ENCODE assay signal across 8 cellular contexts in the genomic region with DNA sequence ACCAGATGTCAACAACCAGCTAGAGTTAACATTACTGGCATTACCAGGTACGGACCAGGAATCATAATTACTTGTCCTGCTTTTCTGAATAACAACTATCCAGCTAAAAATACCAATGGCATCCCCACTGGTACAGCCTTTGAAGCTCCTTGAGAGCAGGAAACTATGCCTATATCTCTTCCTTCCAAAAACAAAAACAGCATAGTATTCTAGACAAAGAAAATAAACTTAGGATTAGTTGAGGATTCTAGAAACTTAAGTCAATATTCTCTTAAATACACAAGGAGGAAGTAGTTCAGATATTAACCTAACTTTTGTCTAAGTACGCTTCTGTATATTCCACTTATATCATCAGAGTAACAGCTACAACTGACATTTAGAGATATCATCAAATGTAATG. TPM values are rescaled to one million over a fixed set of nuclear protein-coding genes. Genes with fewer than 3 reads are reported as not detected.
DNase-seq lines count a peak whose midpoint lies in the region; ATAC-seq, FAIRE-seq and TF ChIP-seq lines count a peak whose summit lies in the region.

No MANE protein-coding gene starts in this region.

- BruUV-seq in PC-9 (replicated peaks; lab: Mats Ljungman, UMichigan): no TSS peak

- no peak overlapping the region for H2BK5ac ChIP-seq in H1 (ENCODE audit: low read depth, low read length)

- H2BK20ac ChIP-seq in H1 (ENCODE audit: low read length): no peak overlapping the region

- no peak for TF ChIP-seq CTCF in GM12864 (IDR thresholded peaks at IDR 0.05; ENCODE audit: low read depth, low read length, missing control alignments)
- no peak for TF ChIP-seq CTCF in PC-9 (conservative IDR thresholded peaks at IDR 0.05)
- TF ChIP-seq CTCF in H1 (IDR thresholded peaks at IDR 0.05; ENCODE audit: control extremely low read depth in 1 of 3, insufficient read depth in 1 of 3, low read depth in 1 of 3, low read length in 3 of 3): no peak
- TF ChIP-seq CTCF in parathyroid adenoma (IDR thresholded peaks at IDR 0.05): no peak

- H3K4ac ChIP-seq in H1 (replicated peaks; ENCODE audit: insufficient read length, low read depth, low read length): no peak overlapping the region

- peaks cover 53% of the 10 kb centered on the region; the same call in 1 of the 2 replicates for H3F3A ChIP-seq in PC-9 (ENCODE audit: insufficient read depth, low read depth)

- peaks cover 95% of the 10 kb centered on the region for H3K79me2 ChIP-seq in PC-9 (ENCODE audit: low read depth)
- H3K79me2 ChIP-seq in H1 (ENCODE audit: control insufficient read depth in 1 of 2, insufficient read depth in 2 of 2, low read length in 2 of 2): peaks cover 57 to 96% of the 10 kb centered on the region in 2 experiments
- peaks cover 29% of the 10 kb centered on the region for H3K79me2 ChIP-seq in parathyroid adenoma

- H2BK12ac ChIP-seq in H1 (ENCODE audit: low read depth, low read length): no peak overlapping the region

- CTCF ChIA-PET in PC-9 (lab: Charles Lee): interaction anchor here (0.8 kb wide), 1 partner anchor 139 kb away, joined by 4 read pairs; no protein-coding TSS in a partner anchor
- CTCF ChIA-PET in H1 (lab: Charles Lee; ENCODE audit: partially characterized antibody): interaction anchor here (3.5 kb wide), 1 partner anchor 139 kb away, joined by 20 read pairs; no protein-coding TSS in a partner anchor

- FAIRE-seq in H1 (lab: Jason Lieb, UNC): no peak

- ATAC-seq in GM19452 (IDR thresholded peaks at IDR 0.05; ENCODE audit: unreplicated experiment) (no peak), GM18511 (IDR thresholded peaks at IDR 0.05; ENCODE audit: unreplicated experiment) (no peak)

- no peak overlapping the region for H4K5ac ChIP-seq in H1 (ENCODE audit: insufficient read length, low read depth, low read length)

- DNase-seq in GM12864 (ENCODE audit: low read depth) (no peak), PC-9 (no peak), H1 (ENCODE audit: low read depth in 1 of 2, low spot score in 2 of 2) (no peak), NCI-H1417 treated with DMSO at 0.1 percent for 48 hours (lab: John Stamatoyannopoulos, UW) (no peak), KG1 (lab: John Stamatoyannopoulos, UW) (no peak)

- no peak overlapping the region for H2BK120ac ChIP-seq in H1 (replicated peaks; ENCODE audit: low read depth, low read length)

- peaks cover 71% of the 10 kb centered on the region for H4K20me1 ChIP-seq in PC-9 (ENCODE audit: insufficient read depth)
- H4K20me1 ChIP-seq in H1 (replicated peaks in 1 of 2; ENCODE audit: control insufficient read depth in 1 of 2, insufficient read depth in 2 of 2, low read length in 2 of 2): peaks cover 19 to 33% of the 10 kb centered on the region in 2 experiments

- TF ChIP-seq RAD21 in H1 (IDR thresholded peaks at IDR 0.05 in 1 of 2, conservative IDR thresholded peaks at IDR 0.05 in 1 of 2; ENCODE audit: low read depth in 2 of 2, low read length in 2 of 2): no peak

- peaks cover 7% of the 10 kb centered on the region; the same call in 1 of the 2 replicates for H3K23me2 ChIP-seq in H1 (ENCODE audit: low read depth, low read length)

- POLR2A ChIA-PET in PC-9 (lab: Charles Lee; ENCODE audit: unreplicated experiment): interaction anchor here (0.6 to 0.7 kb wide), 3 partner anchors 25 to 643 kb away, joined by 3 to 4 read pairs (median 4); no protein-coding TSS in a partner anchor
- POLR2A ChIA-PET in H1 (lab: Charles Lee; ENCODE audit: partially characterized antibody): interaction anchor here (0.6 to 9.3 kb wide), 19 partner anchors 9 to 294 kb away, joined by 3 to 180 read pairs (median 4); a partner anchor contains a TSS

- no peak overlapping the region for H2AFZ ChIP-seq in PC-9
- H2AFZ ChIP-seq in H1 (ENCODE audit: low read length): no peak overlapping the region
- H2AFZ ChIP-seq in parathyroid adenoma: no peak overlapping the region

- no peaks in the 10 kb centered on the region; the same call in 1 of the 2 replicates for H3K79me1 ChIP-seq in H1 (ENCODE audit: low read depth, low read length)

- H4K8ac ChIP-seq in H1 (ENCODE audit: extremely low read depth, insufficient read depth, low read length): no peak overlapping the region

- peaks cover 33% of the 10 kb centered on the region for H3K4me1 ChIP-seq in PC-9 (replicated peaks; ENCODE audit: insufficient read depth)
- peaks cover 0 to 17% (median 4%) of the 10 kb centered on the region in 4 experiments; a peak in 3 of 7 replicates for H3K4me1 ChIP-seq in H1 (replicated peaks in 1 of 4; ENCODE audit: control insufficient read depth in 3 of 4, insufficient read depth in 4 of 4, low read length in 3 of 4)
- H3K4me1 ChIP-seq in parathyroid adenoma: peaks cover 4% of the 10 kb centered on the region

- no peak for TF ChIP-seq EP300 in H1 (IDR thresholded peaks at IDR 0.05; ENCODE audit: borderline replicate concordance in 1 of 2, low read depth in 2 of 2, low read length in 2 of 2)

- no peaks in the 10 kb centered on the region for H3K9me2 ChIP-seq in PC-9 (ENCODE audit: insufficient read depth)

- no peaks in the 10 kb centered on the region for H3K27me3 ChIP-seq in PC-9 (ENCODE audit: insufficient read depth, low read depth)
- H3K27me3 ChIP-seq in H1 (replicated peaks in 1 of 4; ENCODE audit: control insufficient read depth in 3 of 4, extremely low read depth in 1 of 4, insufficient read depth in 3 of 4, low read length in 3 of 4): no peaks in the 10 kb centered on the region
- H3K27me3 ChIP-seq in parathyroid adenoma (ENCODE audit: control insufficient read depth, insufficient read depth, low read length): no peaks in the 10 kb centered on the region

- WGBS in H1 (ENCODE audit: extremely low coverage in 1 of 2, insufficient coverage in 1 of 2, insufficient read length in 1 of 2, insufficient replicate concordance in 2 of 2, low coverage in 1 of 2, low lambda C conversion rate in 2 of 2, missing lambda C conversion rate in 1 of 2), 2 experiments: 63% methylated on average over 2 of the region's 2 CpGs; no CpG with 5 or more reads in 1 of the 2 experiments

- H3K9ac ChIP-seq in H1 (replicated peaks in 1 of 4; ENCODE audit: extremely low read depth in 1 of 4, low read depth in 3 of 4, low read length in 3 of 4) (peak overlapping the region in 1 of 4 experiments; percentile 9; a peak in 1 of 7 replicates), parathyroid adenoma (no peak overlapping the region)

- no peak overlapping the region for H4K91ac ChIP-seq in H1 (replicated peaks; ENCODE audit: insufficient read length, low read length)

- intact Hi-C loops in PC-9 (cut with micrococcal nuclease; ENCODE audit: unreplicated experiment): no loop called here

- H2BK15ac ChIP-seq in H1 (ENCODE audit: low read length): no peak overlapping the region

- H3K18ac ChIP-seq in H1 (ENCODE audit: extremely low read depth, low read length): no peak overlapping the region

- no peak overlapping the region for H3K23ac ChIP-seq in H1 (ENCODE audit: insufficient read length)

- H3K4me3 ChIP-seq in GM12864 (ENCODE audit: low read depth, low read length) (peak overlapping the region; percentile 71), PC-9 (peak overlapping the region; percentile 80; the same call in 1 of the 2 replicates), H1 (ENCODE audit: extremely low read depth in 1 of 4, insufficient read depth in 2 of 4, low read depth in 3 of 4, low read length in 4 of 4) (peak overlapping the region in 3 of 4 experiments; percentile 6 to 98 (median 95); a peak in 4 of 8 replicates), parathyroid adenoma (ENCODE audit: low read depth, low read length) (peak overlapping the region; percentile 15)

- peak overlapping the region; percentile 87 for H3K4me2 ChIP-seq in PC-9
- peak overlapping the region; percentile 73 to 78 for H3K4me2 ChIP-seq in H1 (ENCODE audit: insufficient read depth in 1 of 2, low read depth in 2 of 2, low read length in 2 of 2)
- peak overlapping the region; percentile 46 for H3K4me2 ChIP-seq in parathyroid adenoma (ENCODE audit: low read length)

- H3K56ac ChIP-seq in H1 (replicated peaks; ENCODE audit: insufficient read length, low read depth, low read length): no peak overlapping the region

- H3K36me3 ChIP-seq in PC-9 (ENCODE audit: low read depth) (peaks cover 45% of the 10 kb centered on the region), H1 (ENCODE audit: control insufficient read depth in 2 of 4, insufficient read depth in 4 of 4, low read length in 3 of 4) (peaks cover 0 to 40% (median 0%) of the 10 kb centered on the region in 4 experiments; a peak in 2 of 8 replicates), parathyroid adenoma (ENCODE audit: control insufficient read depth, insufficient read depth, low read length) (no peaks in the 10 kb centered on the region)

- H3K27ac ChIP-seq in PC-9: no peak overlapping the region
- H3K27ac ChIP-seq in H1 (ENCODE audit: low read depth, low read length): no peak overlapping the region
- no peak overlapping the region for H3K27ac ChIP-seq in parathyroid adenoma

- TF ChIP-seq POLR2A in H1 (IDR thresholded peaks at IDR 0.05; ENCODE audit: control extremely low read depth in 1 of 2, low read depth in 2 of 2, low read length in 2 of 2): no peak

- H3K9me3 ChIP-seq in PC-9 (ENCODE audit: insufficient read depth, low read depth) (no peaks in the 10 kb centered on the region), H1 (ENCODE audit: insufficient read depth in 2 of 2, low read depth in 1 of 2, low read length in 1 of 2) (no peaks in the 10 kb centered on the region), parathyroid adenoma (ENCODE audit: control insufficient read depth, low read length) (no peaks in the 10 kb centered on the region)

- no peak overlapping the region for H3K14ac ChIP-seq in H1 (ENCODE audit: insufficient read length)

- H2AK5ac ChIP-seq in H1 (ENCODE audit: low read depth, low read length): no peak overlapping the region

RNA-seq across cellular contexts. Expression of a gene that starts 3.0 kb away (rescaled TPM):
- 101 and 152 TPM in 2 replicates for total RNA-seq in PC-9 (2021)
- total RNA-seq in H1 (2021; fragmentation: NEBNext Ultra II Directional; extraction: Animal tissue kit (Norgen Biotek cat#: 25700)): 201 and 206 TPM in 2 replicates
- 184 and 224 TPM in 2 replicates for polyA plus RNA-seq in H1 (2011; rRNA removed)
- 191 TPM for polyA plus RNA-seq in H1 (2011; cell fraction: cytosol; rRNA removed)
- polyA plus RNA-seq in H1 (2011; cell fraction: nucleus; rRNA removed): 343 TPM
- polyA plus RNA-seq in H1 (2012, experiment 1 of 2): 166 to 259 TPM (median 197 TPM) in 4 replicates
- polyA plus RNA-seq in H1 (2012, experiment 2 of 2): 45.4 TPM
- 217 TPM for polyA plus RNA-seq in H1 (2013, experiment 1 of 2)
- polyA plus RNA-seq in H1 (2013, experiment 2 of 2): 211 TPM
- polyA minus RNA-seq in H1 (2011; rRNA and poly(A)+ RNA removed): 237 and 251 TPM in 2 replicates
- polyA minus RNA-seq in H1 (2011; cell fraction: cytosol; rRNA and poly(A)+ RNA removed): 148 TPM
- polyA minus RNA-seq in H1 (2011; cell fraction: nucleus; rRNA and poly(A)+ RNA removed): 356 TPM

RNA-seq across cellular contexts. Expression of a gene that starts 28.8 kb away (rescaled TPM):
- 35.6 and 45.5 TPM in 2 replicates for total RNA-seq in PC-9 (2021)
- total RNA-seq in H1 (2021; fragmentation: NEBNext Ultra II Directional; extraction: Animal tissue kit (Norgen Biotek cat#: 25700)): 20.2 and 21.8 TPM in 2 replicates
- polyA plus RNA-seq in H1 (2011; rRNA removed): 5.7 and 6.6 TPM in 2 replicates
- 13.8 TPM for polyA plus RNA-seq in H1 (2011; cell fraction: cytosol; rRNA removed)
- 6.9 TPM for polyA plus RNA-seq in H1 (2011; cell fraction: nucleus; rRNA removed)
- polyA plus RNA-seq in H1 (2012, experiment 1 of 2): 16.5 to 22.0 TPM (median 17.5 TPM) in 4 replicates
- 2.2 TPM for polyA plus RNA-seq in H1 (2012, experiment 2 of 2)
- 10.6 TPM for polyA plus RNA-seq in H1 (2013, experiment 1 of 2)
- polyA plus RNA-seq in H1 (2013, experiment 2 of 2): 10.2 TPM
- polyA minus RNA-seq in H1 (2011; rRNA and poly(A)+ RNA removed): 6.6 and 8.5 TPM in 2 replicates
- polyA minus RNA-seq in H1 (2011; cell fraction: cytosol; rRNA and poly(A)+ RNA removed): 6.3 TPM
- 17.7 TPM for polyA minus RNA-seq in H1 (2011; cell fraction: nucleus; rRNA and poly(A)+ RNA removed)

Comparison
In these comparisons a context has a peak if more than half of its experiments do, and no peak if none do; other contexts are left out.
1. H3K4me3 ChIP-seq: peak in every context shown above with its lines; median percentile 95 in H1; 80 in PC-9; 71 in GM12864; 15 in parathyroid adenoma.